8 cellular contexts compared by ENCODE assay signal in genomic region chr17:80575057-80575875, GRCh38. TPM values are rescaled to one million over a fixed set of nuclear protein-coding genes. Genes with fewer than 3 reads are reported as not detected.
DNase-seq lines count a peak whose midpoint lies in the region; ATAC-seq and TF ChIP-seq lines count a peak whose summit lies in the region.

No MANE protein-coding gene starts in this region.

- BruUV-seq in A673 (replicated peaks; lab: Mats Ljungman, UMichigan): no TSS peak
- BruUV-seq in PC-9 (replicated peaks; lab: Mats Ljungman, UMichigan): no TSS peak

- DNase-seq in A673 (ENCODE audit: low spot score): peak; percentile 90
- DNase-seq in Jurkat, Clone E6-1 (ENCODE audit: low read depth, low spot score): peak; percentile 91
- DNase-seq in PC-9: peak; percentile 66 to 87
- peak; percentile 88 for DNase-seq in activated T-cell treated with anti-CD3 and anti-CD28 coated beads for 48 hours (ENCODE audit: low read depth)
- no peak for DNase-seq in esophagus muscularis mucosa (ENCODE audit: extremely low spot score)
- peak; percentile 90 for DNase-seq in natural killer cell

- no peaks in the 10 kb centered on the region for H3K9me2 ChIP-seq in PC-9 (ENCODE audit: insufficient read depth)

- no peak for TF ChIP-seq EP300 in esophagus muscularis mucosa (IDR thresholded peaks at IDR 0.05)

- peak; percentile 53 for ATAC-seq in GM19043 (IDR thresholded peaks at IDR 0.05; ENCODE audit: low read depth, unreplicated experiment)
- ATAC-seq in natural killer cell: peak; percentile 100
- ATAC-seq in stimulated activated memory B cell treated with anti-CD40 and anti-IgM and Interleukin-4, amounts not matched to agents 10 μg/mL and 1 μg/mL and 100 μg/mL, for 72 hours: peak; percentile 98

- TF ChIP-seq CTCF in A673 (conservative IDR thresholded peaks at IDR 0.05; ENCODE audit: low read depth, low read length) (peak; percentile 100), PC-9 (conservative IDR thresholded peaks at IDR 0.05) (peak; percentile 96), esophagus muscularis mucosa (IDR thresholded peaks at IDR 0.05) (peak; percentile 97 to 98 (median 98)), natural killer cell (IDR thresholded peaks at IDR 0.05) (peak; percentile 100)

- peak; percentile 1 for TF ChIP-seq POLR2A in esophagus muscularis mucosa (IDR thresholded peaks at IDR 0.05; ENCODE audit: low read depth)

- H3K4me1 ChIP-seq in A673 (ENCODE audit: insufficient read depth, low read length, poor library complexity, severe bottlenecking) (no peaks in the 10 kb centered on the region), PC-9 (replicated peaks; ENCODE audit: insufficient read depth) (no peaks in the 10 kb centered on the region), esophagus muscularis mucosa (peaks cover 0 to 8% (median 2%) of the 10 kb centered on the region in 4 donors)

- POLR2A ChIA-PET in A673 (lab: Charles Lee; ENCODE audit: low non-redundant PET): no interaction called here
- POLR2A ChIA-PET in PC-9 (lab: Charles Lee; ENCODE audit: unreplicated experiment): no interaction called here

- H3K27me3 ChIP-seq in A673 (replicated peaks; ENCODE audit: insufficient read depth, low read depth, low read length, poor library complexity) (no peaks in the 10 kb centered on the region), PC-9 (ENCODE audit: insufficient read depth, low read depth) (no peaks in the 10 kb centered on the region), esophagus muscularis mucosa (no peaks in the 10 kb centered on the region)

- H3K79me2 ChIP-seq in PC-9 (ENCODE audit: low read depth): peaks cover 42% of the 10 kb centered on the region

- H3K9me3 Mint-ChIP-seq in natural killer cell: no peaks in the 10 kb centered on the region
- H3K9me3 Mint-ChIP-seq in stimulated activated memory B cell treated with anti-CD40 and anti-IgM and Interleukin-4, amounts not matched to agents 10 μg/mL and 1 μg/mL and 100 μg/mL, for 72 hours: no peaks in the 10 kb centered on the region

- 32% methylated on average over 17 of the region's 17 CpGs for WGBS in esophagus muscularis mucosa

- CTCF ChIA-PET in A673 (lab: Charles Lee): interaction anchor here (0.5 to 1.1 kb wide), 3 partner anchors 148 to 170 kb away, joined by 3 read pairs; no protein-coding TSS in a partner anchor
- CTCF ChIA-PET in PC-9 (lab: Charles Lee): interaction anchor here (1.1 kb wide), 1 partner anchor 35 kb away, joined by 8 read pairs; no protein-coding TSS in a partner anchor

- H3K36me3 ChIP-seq in A673 (ENCODE audit: insufficient read depth, low read length, poor library complexity, severe bottlenecking) (no peaks in the 10 kb centered on the region), PC-9 (ENCODE audit: low read depth) (no peaks in the 10 kb centered on the region), esophagus muscularis mucosa (no peaks in the 10 kb centered on the region)

- H3K4me3 Mint-ChIP-seq in natural killer cell: no peak overlapping the region
- no peak overlapping the region for H3K4me3 Mint-ChIP-seq in stimulated activated memory B cell treated with anti-CD40 and anti-IgM and Interleukin-4, amounts not matched to agents 10 μg/mL and 1 μg/mL and 100 μg/mL, for 72 hours

- H3K27ac Mint-ChIP-seq in natural killer cell: no peak overlapping the region
- no peak overlapping the region for H3K27ac Mint-ChIP-seq in stimulated activated memory B cell treated with anti-CD40 and anti-IgM and Interleukin-4, amounts not matched to agents 10 μg/mL and 1 μg/mL and 100 μg/mL, for 72 hours

- H4K20me1 ChIP-seq in PC-9 (ENCODE audit: insufficient read depth): peaks cover 40% of the 10 kb centered on the region

- no peak overlapping the region for H3K4me3 ChIP-seq in A673 (ENCODE audit: low read depth, low read length, poor library complexity, severe bottlenecking)
- no peak overlapping the region for H3K4me3 ChIP-seq in Jurkat, Clone E6-1 (ENCODE audit: low read length)
- H3K4me3 ChIP-seq in PC-9: no peak overlapping the region
- H3K4me3 ChIP-seq in esophagus muscularis mucosa: no peak overlapping the region

- intact Hi-C loops in A673 (cut with micrococcal nuclease; ENCODE audit: unreplicated experiment): loop anchor here (1.0 kb wide), 1 partner anchor 148 kb away; no protein-coding TSS in a partner anchor
- intact Hi-C loops in PC-9 (cut with micrococcal nuclease; ENCODE audit: unreplicated experiment): loop anchor here (1.0 to 2.0 kb wide), 4 partner anchors 100 to 396 kb away; no protein-coding TSS in a partner anchor
- intact Hi-C loops in esophagus muscularis mucosa (cut with DNase I): loop anchor here (1.0 to 10.0 kb wide), 2 partner anchors 148 to 410 kb away; no protein-coding TSS in a partner anchor
- intact Hi-C loops in natural killer cell (cut with micrococcal nuclease): loop anchor here (1.0 to 5.0 kb wide), 2 partner anchors 148 to 407 kb away; no protein-coding TSS in a partner anchor

- H3K36me3 Mint-ChIP-seq in natural killer cell: no peaks in the 10 kb centered on the region
- H3K36me3 Mint-ChIP-seq in stimulated activated memory B cell treated with anti-CD40 and anti-IgM and Interleukin-4, amounts not matched to agents 10 μg/mL and 1 μg/mL and 100 μg/mL, for 72 hours: peaks cover 9% of the 10 kb centered on the region

- H2AFZ ChIP-seq in PC-9: no peak overlapping the region

- no peaks in the 10 kb centered on the region; the same call in 1 of the 2 replicates for H3F3A ChIP-seq in PC-9 (ENCODE audit: insufficient read depth, low read depth)

- H3K4me2 ChIP-seq in PC-9: no peak overlapping the region

- H3K9me3 ChIP-seq in A673 (ENCODE audit: low read depth, low read length, poor library complexity, severe bottlenecking): no peaks in the 10 kb centered on the region
- no peaks in the 10 kb centered on the region for H3K9me3 ChIP-seq in PC-9 (ENCODE audit: insufficient read depth, low read depth)
- H3K9me3 ChIP-seq in esophagus muscularis mucosa: no peaks in the 10 kb centered on the region

- no peaks in the 10 kb centered on the region for H3K27me3 Mint-ChIP-seq in natural killer cell (ENCODE audit: low read depth in 2 of 2)
- H3K27me3 Mint-ChIP-seq in stimulated activated memory B cell treated with anti-CD40 and anti-IgM and Interleukin-4, amounts not matched to agents 10 μg/mL and 1 μg/mL and 100 μg/mL, for 72 hours: no peaks in the 10 kb centered on the region

- H3K27ac ChIP-seq in A673 (ENCODE audit: low read depth, low read length, poor library complexity, severe bottlenecking) (no peak overlapping the region), PC-9 (no peak overlapping the region), esophagus muscularis mucosa (replicated peaks in 1 of 4) (no peak overlapping the region)

- H3K4me1 Mint-ChIP-seq in natural killer cell: peaks cover 8 to 9% of the 10 kb centered on the region in 2 donors
- peaks cover 19% of the 10 kb centered on the region for H3K4me1 Mint-ChIP-seq in stimulated activated memory B cell treated with anti-CD40 and anti-IgM and Interleukin-4, amounts not matched to agents 10 μg/mL and 1 μg/mL and 100 μg/mL, for 72 hours

RNA-seq across cellular contexts. Expression of gene RPTOR, which starts 30.6 kb away (rescaled TPM):
- total RNA-seq in A673 (2021): 54.7 and 55.2 TPM in 2 replicates
- polyA plus RNA-seq in Jurkat, Clone E6-1 (2012; ENCODE audit: insufficient read depth, insufficient read length): 25.4 TPM
- total RNA-seq in PC-9 (2021): 50.8 and 53.5 TPM in 2 replicates
- 10 to 100 TPM; 34.1 to 65.8 (median 43.6) TPM for total RNA-seq in esophagus muscularis mucosa
- total RNA-seq in natural killer cell: 10 to 100 TPM; 49.2 to 63.6 (median 55.4) TPM
